18 cellular contexts compared by ENCODE assay signal in genomic region chr7:151637781-151638261, GRCh38.
A peak's percentile ranks its signal among the peaks of the same experiment; 100 is the strongest.
DNase-seq lines count a peak whose midpoint lies in the region; ATAC-seq and TF ChIP-seq lines count a peak whose summit lies in the region.
"Had no signal": no experiment of that assay in that cellular context is flagged by ENCODE, and none has a peak within 500 bp of the region (broad histone marks: within the 10 kb centered on the region; RNA-seq: fewer than 3 reads in every experiment).

No MANE protein-coding gene starts in this region.

- no peak overlapping the region for H3K4me2 ChIP-seq in neural progenitor cell

- no peaks in the 10 kb centered on the region for H3K79me2 ChIP-seq in neural progenitor cell (ENCODE audit: low read depth)

- WGBS in heart right ventricle, 2 donors: 25 to 27% methylated on average over 9 of the region's 9 CpGs
- 44% methylated on average over 9 of the region's 9 CpGs for WGBS in prostate gland

- no peaks in the 10 kb centered on the region for H3K27me3 Mint-ChIP-seq in neural progenitor cell (ENCODE audit: insufficient read depth, low read depth)
- H3K27me3 Mint-ChIP-seq: B cell had no signal

- H3K9ac ChIP-seq in neural progenitor cell: no peak overlapping the region

- peak overlapping the region in 1 of 2 donors; percentile 11 for H3K4me3 ChIP-seq in ascending aorta
- no peak overlapping the region for H3K4me3 ChIP-seq in heart right ventricle
- no peak overlapping the region for H3K4me3 ChIP-seq in prostate gland
- no peak overlapping the region for H3K4me3 ChIP-seq in neural progenitor cell
- H3K4me3 ChIP-seq in HAP-1: no peak overlapping the region
- H3K4me3 ChIP-seq: pancreas, thyroid gland had no signal

- H3K27ac ChIP-seq in ascending aorta: peak overlapping the region; percentile 80
- H3K27ac ChIP-seq in heart right ventricle: peak overlapping the region; percentile 1 to 84 (median 78)
- peak overlapping the region; percentile 36 to 46 for H3K27ac ChIP-seq in prostate gland
- no peak overlapping the region for H3K27ac ChIP-seq in neural progenitor cell
- H3K27ac ChIP-seq: pancreas, thyroid gland had no signal

- peaks cover 11% of the 10 kb centered on the region for H3K9me3 Mint-ChIP-seq in neural progenitor cell

- TF ChIP-seq CTCF in ascending aorta (IDR thresholded peaks at IDR 0.05) (no peak), heart right ventricle (IDR thresholded peaks at IDR 0.05) (no peak), prostate gland (IDR thresholded peaks at IDR 0.05) (no peak), neural progenitor cell (IDR thresholded peaks at IDR 0.05) (no peak)

- H3K27me3 ChIP-seq in ascending aorta: no peaks in the 10 kb centered on the region
- no peaks in the 10 kb centered on the region for H3K27me3 ChIP-seq in heart right ventricle
- H3K27me3 ChIP-seq in prostate gland (replicated peaks; ENCODE audit: insufficient read depth): no peaks in the 10 kb centered on the region
- no peaks in the 10 kb centered on the region for H3K27me3 ChIP-seq in neural progenitor cell
- H3K27me3 ChIP-seq in HAP-1 (ENCODE audit: low read depth): peaks cover 7% of the 10 kb centered on the region; the same call in 1 of the 2 replicates
- H3K27me3 ChIP-seq: pancreas, thyroid gland had no signal

- H3K36me3 ChIP-seq in ascending aorta (no peaks in the 10 kb centered on the region), heart right ventricle (no peaks in the 10 kb centered on the region), prostate gland (no peaks in the 10 kb centered on the region), neural progenitor cell (no peaks in the 10 kb centered on the region), HAP-1 (replicated peaks) (no peaks in the 10 kb centered on the region)
- H3K36me3 ChIP-seq: pancreas, thyroid gland had no signal

- intact Hi-C loops in ascending aorta (cut with DNase I) (no loop called here), heart right ventricle (cut with DNase I) (loop anchor here in 3 of 10 donors (2.0 to 10.0 kb wide), 3 partner anchors 54 to 67 kb away; no protein-coding TSS in a partner anchor), prostate gland (cut with DNase I) (no loop called here)

- H3K27ac Mint-ChIP-seq in neural progenitor cell: no peak overlapping the region
- H3K27ac Mint-ChIP-seq: B cell had no signal

- no peak overlapping the region for H3K4me3 Mint-ChIP-seq in neural progenitor cell
- H3K4me3 Mint-ChIP-seq: B cell had no signal

- peaks cover 10 to 33% of the 10 kb centered on the region in 2 donors for H3K4me1 ChIP-seq in ascending aorta
- H3K4me1 ChIP-seq in heart right ventricle: peaks cover 0 to 24% (median 16%) of the 10 kb centered on the region in 9 donors
- no peaks in the 10 kb centered on the region for H3K4me1 ChIP-seq in prostate gland (replicated peaks)
- no peaks in the 10 kb centered on the region for H3K4me1 ChIP-seq in neural progenitor cell
- H3K4me1 ChIP-seq in HAP-1: no peaks in the 10 kb centered on the region
- H3K4me1 ChIP-seq: pancreas had no signal

- H4K20me1 ChIP-seq in neural progenitor cell (ENCODE audit: low read depth): no peaks in the 10 kb centered on the region

- TF ChIP-seq POLR2A in prostate gland (IDR thresholded peaks at IDR 0.05): no peak

- in situ Hi-C loops in Caki2 (cut with HindIII; ENCODE audit: low pct_unique_long_range_greater_than_20kb, low sequenced_read_pairs) (no loop called here), HAP-1 (cut with MboI; ENCODE audit: low sequenced_read_pairs) (no loop called here)

- H3K4me1 Mint-ChIP-seq in neural progenitor cell: no peaks in the 10 kb centered on the region

- peaks cover 4% of the 10 kb centered on the region for H3K36me3 Mint-ChIP-seq in neural progenitor cell

- ATAC-seq in heart right ventricle (peak; percentile 66 to 90 (median 76)), GM21737 (IDR thresholded peaks at IDR 0.05; ENCODE audit: unreplicated experiment) (no peak)
- ATAC-seq: pancreas had no signal

- DNase-seq in Caki2 (ENCODE audit: low read depth) (peak; percentile 39), ascending aorta (ENCODE audit: low spot score in 2 of 2) (peak in 1 of 2 donors; percentile 80), heart right ventricle (peak in 1 of 2 donors; percentile 64), prostate gland (ENCODE audit: low spot score) (no peak), neural progenitor cell (ENCODE audit: low spot score) (no peak), HAP-1 (ENCODE audit: low spot score in 2 of 2) (no peak), NCI-H1048 (lab: John Stamatoyannopoulos, UW) (no peak)
- DNase-seq: activated CD8-positive, alpha-beta memory T cell treated with anti-CD3 and anti-CD28 coated beads, Interleukin-2, amount 50 U/mL, for 4 hours; activated naive CD4-positive, alpha-beta T cell treated with anti-CD3 and anti-CD28 coated beads, Interleukin-2, amount 50 U/mL, for 16 hours; cortex of kidney; DND-41; NCI-H1092 treated with DMSO at 0.1 percent for 48 hours; pancreas; stimulated activated CD4-positive, alpha-beta T cell treated with anti-CD3 and anti-CD28 coated beads, Interleukin-15, amount 100 ng/mL, for 24 hours; SW 1271 had no signal

- no peak overlapping the region for H2AFZ ChIP-seq in neural progenitor cell (replicated peaks)

- H3F3A ChIP-seq in neural progenitor cell (ENCODE audit: low read depth): peaks cover 8% of the 10 kb centered on the region

- H3K9me3 ChIP-seq in ascending aorta (no peaks in the 10 kb centered on the region), heart right ventricle (peaks cover 0 to 10% (median 0%) of the 10 kb centered on the region in 11 donors), prostate gland (no peaks in the 10 kb centered on the region), neural progenitor cell (ENCODE audit: low read depth) (peaks cover 8% of the 10 kb centered on the region), HAP-1 (peaks cover 5% of the 10 kb centered on the region; the same call in 1 of the 2 replicates)
- H3K9me3 ChIP-seq: pancreas, thyroid gland had no signal
